Comparison of ENCODE assay signal across 11 cellular contexts in genomic region chr14:50529288-50530179, GRCh38. TPM values are rescaled to one million over a fixed set of nuclear protein-coding genes. Genes with fewer than 3 reads are reported as not detected.
A peak's percentile ranks its signal among the peaks of the same experiment; 100 is the strongest.
DNase-seq lines count a peak whose midpoint lies in the region; ATAC-seq and TF ChIP-seq lines count a peak whose summit lies in the region.
"Had no signal": no experiment of that assay in that cellular context is flagged by ENCODE, and none has a peak within 500 bp of the region (broad histone marks: within the 10 kb centered on the region; RNA-seq: fewer than 3 reads in every experiment).

No MANE protein-coding gene starts in this region.

- no peak overlapping the region for H3K4me3 ChIP-seq in CD8-positive, alpha-beta T cell (ENCODE audit: low read depth, low read length)
- H3K4me3 ChIP-seq in OCI-LY7 (ENCODE audit: low read depth, low read length, poor library complexity, severe bottlenecking) (peak overlapping the region; percentile 89), dorsolateral prefrontal cortex (peak overlapping the region in 58 of 59 donors; percentile 52 to 98 (median 91)), neural cell (ENCODE audit: low read length) (peak overlapping the region; percentile 92)
- H3K4me3 ChIP-seq: thyroid gland had no signal

- no peaks in the 10 kb centered on the region for H3K27me3 Mint-ChIP-seq in CD8-positive, alpha-beta T cell (ENCODE audit: low read depth)
- H3K27me3 Mint-ChIP-seq: dendritic cell treated with granulocyte-macrophage colony-stimulating factor and Interleukin-4, amounts not matched to agents 40 ng/mL and 50 ng/mL, for 4 days had no signal

- peak overlapping the region; percentile 19 for H3K27ac Mint-ChIP-seq in CD8-positive, alpha-beta T cell
- H3K27ac Mint-ChIP-seq: dendritic cell treated with granulocyte-macrophage colony-stimulating factor and Interleukin-4, amounts not matched to agents 40 ng/mL and 50 ng/mL, for 4 days had no signal

- BruUV-seq in OCI-LY7 (replicated peaks; lab: Mats Ljungman, UMichigan): no TSS peak

- no peak for TF ChIP-seq EP300 in neural cell (conservative IDR thresholded peaks at IDR 0.05; ENCODE audit: poor library complexity, severe bottlenecking)

- H3K36me3 ChIP-seq in CD8-positive, alpha-beta T cell (ENCODE audit: insufficient read depth, low read length): no peaks in the 10 kb centered on the region
- peaks cover 26% of the 10 kb centered on the region for H3K36me3 ChIP-seq in OCI-LY7 (ENCODE audit: insufficient read depth, low read length)
- no peaks in the 10 kb centered on the region for H3K36me3 ChIP-seq in neural cell (ENCODE audit: insufficient read depth, low read length)
- H3K36me3 ChIP-seq: thyroid gland had no signal

- peak overlapping the region; percentile 89 for H3K4me3 Mint-ChIP-seq in CD8-positive, alpha-beta T cell
- H3K4me3 Mint-ChIP-seq: dendritic cell treated with granulocyte-macrophage colony-stimulating factor and Interleukin-4, amounts not matched to agents 40 ng/mL and 50 ng/mL, for 4 days had no signal

- H3K9me3 Mint-ChIP-seq in CD8-positive, alpha-beta T cell: no peaks in the 10 kb centered on the region
- H3K9me3 Mint-ChIP-seq: dendritic cell treated with granulocyte-macrophage colony-stimulating factor and Interleukin-4, amounts not matched to agents 40 ng/mL and 50 ng/mL, for 4 days had no signal

- H3K9me3 ChIP-seq in CD8-positive, alpha-beta T cell (ENCODE audit: low read length): no peaks in the 10 kb centered on the region
- H3K9me3 ChIP-seq in OCI-LY7 (ENCODE audit: low read length) (no peaks in the 10 kb centered on the region), neural cell (ENCODE audit: low read length) (no peaks in the 10 kb centered on the region)
- H3K9me3 ChIP-seq: thyroid gland had no signal

- intact Hi-C loops in CD8-positive, alpha-beta T cell (cut with DNase I, micrococcal nuclease): loop anchor here (5.0 to 10.0 kb wide), 6 partner anchors 297 to 895 kb away; partner anchors contain the start of genes VCPKMT (in 2 of the 2), DNAAF2 (in 1 of the 2), NEMF (in 1 of the 2) and SOS2 (in 1 of the 2)
- intact Hi-C loops in OCI-LY7 (cut with micrococcal nuclease; ENCODE audit: unreplicated experiment) (loop anchor here (5.0 kb wide), 2 partner anchors 527 to 677 kb away; partner anchors contain the start of gene NEMF), dorsolateral prefrontal cortex (cut with DNase I) (loop anchor here (2.0 to 10.0 kb wide), 6 partner anchors 192 to 667 kb away; partner anchors contain the start of genes DMAC2L (in 1 of the 2), L2HGDH (in 1 of the 2) and SOS2 (in 1 of the 2))

- CTCF ChIA-PET in CD8-positive, alpha-beta T cell (lab: Charles Lee): interaction anchor here (1.2 to 2.9 kb wide), 3 partner anchors 14 to 211 kb away, joined by 3 to 10 read pairs (median 3); no protein-coding TSS in a partner anchor
- CTCF ChIA-PET in OCI-LY7 (lab: Charles Lee; ENCODE audit: unreplicated experiment): no interaction called here

- H3K4me1 Mint-ChIP-seq in CD8-positive, alpha-beta T cell (ENCODE audit: low read depth): peaks cover 64% of the 10 kb centered on the region

- H3K9me2 ChIP-seq in OCI-LY7 (ENCODE audit: insufficient read depth, low read length) (no peaks in the 10 kb centered on the region), neural cell (ENCODE audit: insufficient read depth, low read length) (no peaks in the 10 kb centered on the region)

- peaks cover 12% of the 10 kb centered on the region for H3K36me3 Mint-ChIP-seq in CD8-positive, alpha-beta T cell

- POLR2A ChIA-PET in CD8-positive, alpha-beta T cell (lab: Charles Lee): no interaction called here
- POLR2A ChIA-PET in OCI-LY7 (lab: Charles Lee): interaction anchor here (0.6 kb wide), 1 partner anchor 289 kb away, joined by 3 read pairs; no protein-coding TSS in a partner anchor

- no peaks in the 10 kb centered on the region for H3K27me3 ChIP-seq in CD8-positive, alpha-beta T cell (ENCODE audit: insufficient read depth, low read length)
- H3K27me3 ChIP-seq in dorsolateral prefrontal cortex: no peaks in the 10 kb centered on the region
- H3K27me3 ChIP-seq in neural cell (ENCODE audit: insufficient read depth, low read depth, low read length): no peaks in the 10 kb centered on the region
- H3K27me3 ChIP-seq: thyroid gland had no signal

- peaks cover 24% of the 10 kb centered on the region for H4K20me1 ChIP-seq in OCI-LY7 (ENCODE audit: insufficient read depth, low read length)
- no peaks in the 10 kb centered on the region for H4K20me1 ChIP-seq in neural cell (ENCODE audit: insufficient read depth)

- TF ChIP-seq CTCF in CD8-positive, alpha-beta T cell (IDR thresholded peaks at IDR 0.05): no peak
- TF ChIP-seq CTCF in OCI-LY7 (conservative IDR thresholded peaks at IDR 0.05; ENCODE audit: low read length): 0 out of 2 replicates have a peak, but pooled peaks have one; percentile 25
- TF ChIP-seq CTCF in dorsolateral prefrontal cortex (IDR thresholded peaks at IDR 0.05 in 54 of 56, conservative IDR thresholded peaks at IDR 0.05 in 2 of 56; ENCODE audit: low read depth in 1 of 56, partially characterized antibody in 56 of 56): no peak
- TF ChIP-seq CTCF in neural cell (IDR thresholded peaks at IDR 0.05; ENCODE audit: poor library complexity, severe bottlenecking): no peak

- no peak for DNase-seq in CD8-positive, alpha-beta T cell
- DNase-seq in OCI-LY7 (ENCODE audit: low spot score) (no peak), dorsolateral prefrontal cortex (no peak), NCI-H524 (lab: John Stamatoyannopoulos, UW) (no peak), GM19240 (ENCODE audit: insufficient read length, low spot score) (no peak)
- DNase-seq: H7, thyroid gland had no signal

- no peak overlapping the region for H2AFZ ChIP-seq in OCI-LY7 (ENCODE audit: low read length)
- no peak overlapping the region for H2AFZ ChIP-seq in neural cell (ENCODE audit: low read depth, low read length)

- peak overlapping the region; percentile 93 for H3K9ac ChIP-seq in neural cell (ENCODE audit: low read length)

- no peaks in the 10 kb centered on the region for H3F3A ChIP-seq in neural cell (ENCODE audit: insufficient read depth, low read length, poor library complexity, severe bottlenecking)

- no peak for TF ChIP-seq RAD21 in neural cell (conservative IDR thresholded peaks at IDR 0.05)

- peak overlapping the region; percentile 73 for H3K4me2 ChIP-seq in OCI-LY7 (ENCODE audit: low read length)
- H3K4me2 ChIP-seq in neural cell (ENCODE audit: low read length): peak overlapping the region; percentile 78

- ATAC-seq in CD8-positive, alpha-beta T cell: no peak
- ATAC-seq in HG03460 (IDR thresholded peaks at IDR 0.05; ENCODE audit: unreplicated experiment) (no peak), HG03039 (IDR thresholded peaks at IDR 0.05; ENCODE audit: unreplicated experiment) (no peak)

- peaks cover 72% of the 10 kb centered on the region for H3K79me2 ChIP-seq in OCI-LY7 (ENCODE audit: insufficient read depth, low read depth, low read length)
- H3K79me2 ChIP-seq in neural cell (replicated peaks; ENCODE audit: insufficient read depth, low read length): peaks cover 69% of the 10 kb centered on the region

- H3K4me1 ChIP-seq in CD8-positive, alpha-beta T cell (ENCODE audit: insufficient read depth, low read length): peaks cover 49% of the 10 kb centered on the region
- peaks cover 37% of the 10 kb centered on the region for H3K4me1 ChIP-seq in OCI-LY7 (ENCODE audit: insufficient read depth, low read length, poor library complexity, severe bottlenecking)

- no peak overlapping the region for H3K27ac ChIP-seq in CD8-positive, alpha-beta T cell (ENCODE audit: low read depth, low read length)
- no peak overlapping the region for H3K27ac ChIP-seq in OCI-LY7 (ENCODE audit: low read depth, low read length, poor library complexity, severe bottlenecking)
- peak overlapping the region in 51 of 59 donors; percentile 4 to 99 (median 97) for H3K27ac ChIP-seq in dorsolateral prefrontal cortex
- no peak overlapping the region for H3K27ac ChIP-seq in neural cell (ENCODE audit: low read length)
- H3K27ac ChIP-seq: thyroid gland had no signal

TF ChIP-seq in neural cell, 6 proteins besides CTCF, POLR2A, EP300 and RAD21 (continues in another document):
- no peak for TF ChIP-seq POLR2AphosphoS5 (IDR thresholded peaks at IDR 0.05)
- no peak for TF ChIP-seq SMC3 (conservative IDR thresholded peaks at IDR 0.05; ENCODE audit: poor library complexity)
- TF ChIP-seq, protein P1, sequence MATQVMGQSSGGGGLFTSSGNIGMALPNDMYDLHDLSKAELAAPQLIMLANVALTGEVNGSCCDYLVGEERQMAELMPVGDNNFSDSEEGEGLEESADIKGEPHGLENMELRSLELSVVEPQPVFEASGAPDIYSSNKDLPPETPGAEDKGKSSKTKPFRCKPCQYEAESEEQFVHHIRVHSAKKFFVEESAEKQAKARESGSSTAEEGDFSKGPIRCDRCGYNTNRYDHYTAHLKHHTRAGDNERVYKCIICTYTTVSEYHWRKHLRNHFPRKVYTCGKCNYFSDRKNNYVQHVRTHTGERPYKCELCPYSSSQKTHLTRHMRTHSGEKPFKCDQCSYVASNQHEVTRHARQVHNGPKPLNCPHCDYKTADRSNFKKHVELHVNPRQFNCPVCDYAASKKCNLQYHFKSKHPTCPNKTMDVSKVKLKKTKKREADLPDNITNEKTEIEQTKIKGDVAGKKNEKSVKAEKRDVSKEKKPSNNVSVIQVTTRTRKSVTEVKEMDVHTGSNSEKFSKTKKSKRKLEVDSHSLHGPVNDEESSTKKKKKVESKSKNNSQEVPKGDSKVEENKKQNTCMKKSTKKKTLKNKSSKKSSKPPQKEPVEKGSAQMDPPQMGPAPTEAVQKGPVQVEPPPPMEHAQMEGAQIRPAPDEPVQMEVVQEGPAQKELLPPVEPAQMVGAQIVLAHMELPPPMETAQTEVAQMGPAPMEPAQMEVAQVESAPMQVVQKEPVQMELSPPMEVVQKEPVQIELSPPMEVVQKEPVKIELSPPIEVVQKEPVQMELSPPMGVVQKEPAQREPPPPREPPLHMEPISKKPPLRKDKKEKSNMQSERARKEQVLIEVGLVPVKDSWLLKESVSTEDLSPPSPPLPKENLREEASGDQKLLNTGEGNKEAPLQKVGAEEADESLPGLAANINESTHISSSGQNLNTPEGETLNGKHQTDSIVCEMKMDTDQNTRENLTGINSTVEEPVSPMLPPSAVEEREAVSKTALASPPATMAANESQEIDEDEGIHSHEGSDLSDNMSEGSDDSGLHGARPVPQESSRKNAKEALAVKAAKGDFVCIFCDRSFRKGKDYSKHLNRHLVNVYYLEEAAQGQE (IDR thresholded peaks at IDR 0.05; ENCODE audit: borderline replicate concordance): no peak
- no peak for TF ChIP-seq EZH2 (IDR thresholded peaks at IDR 0.05; ENCODE audit: borderline replicate concordance, insufficient read depth, low read length, poor library complexity, severe bottlenecking)

RNA-seq across cellular contexts. Expression of gene MAP4K5, which starts 2.8 kb away (rescaled TPM):
- 10 to 100 TPM; 32.0 to 32.7 TPM for total RNA-seq in CD8-positive, alpha-beta T cell
- 44.0 and 49.8 TPM in 2 replicates for total RNA-seq in OCI-LY7 (2014; rRNA removed; shearing (Covaris generic))
- 36.7 and 37.6 TPM in 2 replicates for total RNA-seq in OCI-LY7 (2022)
- total RNA-seq in dorsolateral prefrontal cortex: 100 to 1,000 TPM in 54 of 120 experiments, 10 to 100 TPM in 66; 52.1 to 233 (median 97.3) TPM
- 110 and 148 TPM in 2 replicates for polyA plus RNA-seq in neural cell
- polyA minus RNA-seq in neural cell: 144 and 169 TPM in 2 replicates

RNA-seq across cellular contexts. Expression of gene ATL1, which starts 30.4 kb away (rescaled TPM):
- total RNA-seq in CD8-positive, alpha-beta T cell: 1 to 10 TPM; 1.4 to 4.0 TPM
- total RNA-seq in OCI-LY7 (2014; rRNA removed; shearing (Covaris generic)): 0.28 and 0.82 TPM in 2 replicates
- total RNA-seq in OCI-LY7 (2022) (1.1 and 1.6 TPM in 2 replicates), dorsolateral prefrontal cortex (100 to 1,000 TPM in 60 of 120 experiments, 10 to 100 TPM in 60; 29.5 to 146 (median 100.0) TPM)
- polyA plus RNA-seq in neural cell: 70.4 and 73.0 TPM in 2 replicates
- 99.1 and 109 TPM in 2 replicates for polyA minus RNA-seq in neural cell

Comparison
In these comparisons a context has a peak if more than half of its experiments do, and no peak if none do; other contexts are left out.
1. H3K27ac ChIP-seq: peak in dorsolateral prefrontal cortex (51 of 59); none in CD8-positive, alpha-beta T cell (single experiment), OCI-LY7 (single experiment) and neural cell (single experiment).
2. RNA of gene ATL1, which starts 30.4 kb away (total RNA-seq): 29.5 to 146 TPM in dorsolateral prefrontal cortex; 1.4 to 4.0 TPM in CD8-positive, alpha-beta T cell and 0.28 to 1.6 TPM in OCI-LY7; every median in the first group is over 4 times any median in the second.